ENCODE assay signal across 13 cellular contexts in the genomic region with DNA sequence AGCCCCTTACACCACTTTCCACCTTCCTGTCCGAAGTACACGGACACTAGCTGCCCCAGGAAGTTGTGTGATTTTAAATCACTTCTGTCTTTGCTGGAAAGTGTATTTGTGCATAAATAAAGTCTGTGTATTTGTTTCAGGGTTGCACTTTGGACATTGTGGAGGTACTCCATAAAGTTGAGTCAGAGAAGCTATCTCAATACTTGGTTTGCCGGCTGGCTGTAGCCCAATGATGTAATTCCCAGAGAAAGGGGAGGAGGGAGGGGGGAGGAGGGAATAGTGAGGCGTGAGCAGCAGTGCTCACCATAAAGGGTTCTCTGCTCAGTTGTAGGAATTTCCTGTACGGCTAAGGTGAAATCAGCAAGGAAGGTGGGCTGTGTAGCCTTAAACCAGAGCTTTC. TPM values are rescaled to one million over a fixed set of nuclear protein-coding genes. Genes with fewer than 3 reads are reported as not detected.
DNase-seq lines count a peak whose midpoint lies in the region; ATAC-seq and TF ChIP-seq lines count a peak whose summit lies in the region.
"Had no signal": no experiment of that assay in that cellular context is flagged by ENCODE, and none has a peak within 500 bp of the region (broad histone marks: within the 10 kb centered on the region; RNA-seq: fewer than 3 reads in every experiment).

No MANE protein-coding gene starts in this region.

- H3K23ac ChIP-seq in neuronal stem cell (ENCODE audit: low read depth, low read length, poor library complexity) = no peak overlapping the region

- TF ChIP-seq CTCF in liver (IDR thresholded peaks at IDR 0.05; ENCODE audit: low read depth, low read length, missing input control) = no peak
- TF ChIP-seq CTCF in uterus (IDR thresholded peaks at IDR 0.05) = no peak

- WGBS in liver = 24% methylated on average over 5 of the region's 5 CpGs
- WGBS in neuronal stem cell (ENCODE audit: extremely low coverage in 2 of 2, insufficient read length in 2 of 2, insufficient replicate concordance in 1 of 2), 2 donors = no CpG with 5 or more reads among the region's 5 CpGs

- no peak overlapping the region for H2BK120ac ChIP-seq in neuronal stem cell (ENCODE audit: low read depth, low read length)

- no peak overlapping the region for H2AFZ ChIP-seq in neuronal stem cell (ENCODE audit: low read length)

- H3K4ac ChIP-seq in neuronal stem cell (ENCODE audit: low read length) = no peak overlapping the region

- H3K4me3 ChIP-seq in duodenal mucosa (ENCODE audit: low read depth in 1 of 2, low read length in 2 of 2) = peak overlapping the region; percentile 28 to 29
- no peak overlapping the region for H3K4me3 ChIP-seq in liver (ENCODE audit: low read depth in 1 of 3, low read length in 3 of 3)
- H3K4me3 ChIP-seq in uterus = no peak overlapping the region
- no peak overlapping the region for H3K4me3 ChIP-seq in neuronal stem cell (ENCODE audit: low read length in 2 of 2)

- H3K4me2 ChIP-seq in neuronal stem cell (ENCODE audit: insufficient read depth, low read length, poor library complexity, severe bottlenecking) = no peak overlapping the region

- intact Hi-C loops in uterus (cut with DNase I; ENCODE audit: low total_unique reads) = no loop called here

- H3K36me3 Mint-ChIP-seq in activated naive CD8-positive, alpha-beta T cell treated with anti-CD3 and anti-CD28 coated beads for 36 hours = peaks cover 32% of the 10 kb centered on the region
- H3K36me3 Mint-ChIP-seq in activated naive CD8-positive, alpha-beta T cell treated with anti-CD3 and anti-CD28 coated beads, Interleukin-2, amount 50 U/mL, for 24 hours (ENCODE audit: low read depth) = peaks cover 31% of the 10 kb centered on the region

- H3K4me3 Mint-ChIP-seq in activated naive CD8-positive, alpha-beta T cell treated with anti-CD3 and anti-CD28 coated beads for 36 hours = no peak overlapping the region
- H3K4me3 Mint-ChIP-seq in activated naive CD8-positive, alpha-beta T cell treated with anti-CD3 and anti-CD28 coated beads, Interleukin-2, amount 50 U/mL, for 24 hours = no peak overlapping the region
- H3K4me3 Mint-ChIP-seq: activated CD8-positive, alpha-beta memory T cell treated with anti-CD3 and anti-CD28 coated beads, Interleukin-2, amount 10 ng/mL, durations not matched to agents 7 days and 5 days had no signal

- H3K4me1 ChIP-seq in duodenal mucosa (ENCODE audit: control insufficient read depth in 1 of 2, insufficient read depth in 2 of 2, low read length in 2 of 2) = peaks cover 13 to 14% of the 10 kb centered on the region in 2 donors
- H3K4me1 ChIP-seq in liver (ENCODE audit: control insufficient read depth in 4 of 4, insufficient read depth in 4 of 4, low read length in 3 of 4) = peaks cover 20 to 27% (median 25%) of the 10 kb centered on the region in 4 donors
- no peaks in the 10 kb centered on the region for H3K4me1 ChIP-seq in uterus
- no peaks in the 10 kb centered on the region for H3K4me1 ChIP-seq in neuronal stem cell (ENCODE audit: control insufficient read depth in 2 of 2, insufficient read depth in 1 of 2, low read depth in 1 of 2, low read length in 2 of 2)

- H3K27ac ChIP-seq in duodenal mucosa (ENCODE audit: low read depth, low read length) = peak overlapping the region; percentile 52
- peak overlapping the region; percentile 80 to 93 for H3K27ac ChIP-seq in liver (ENCODE audit: low read depth in 1 of 2, low read length in 2 of 2)
- no peak overlapping the region for H3K27ac ChIP-seq in uterus
- H3K27ac ChIP-seq in neuronal stem cell (replicated peaks; ENCODE audit: low read length) = no peak overlapping the region

- no peak overlapping the region for H4K8ac ChIP-seq in neuronal stem cell (ENCODE audit: low read depth, low read length)

- TF ChIP-seq POLR2A in uterus (IDR thresholded peaks at IDR 0.05) = no peak

- TF ChIP-seq RAD21 in liver (IDR thresholded peaks at IDR 0.05) = peak in 1 of 2 donors; percentile 45

- no peaks in the 10 kb centered on the region for H3K27me3 Mint-ChIP-seq in activated naive CD8-positive, alpha-beta T cell treated with anti-CD3 and anti-CD28 coated beads for 36 hours
- H3K27me3 Mint-ChIP-seq in activated naive CD8-positive, alpha-beta T cell treated with anti-CD3 and anti-CD28 coated beads, Interleukin-2, amount 50 U/mL, for 24 hours = no peaks in the 10 kb centered on the region
- H3K27me3 Mint-ChIP-seq: activated CD8-positive, alpha-beta memory T cell treated with anti-CD3 and anti-CD28 coated beads, Interleukin-2, amount 10 ng/mL, durations not matched to agents 7 days and 5 days had no signal

- no peak overlapping the region for H2BK15ac ChIP-seq in neuronal stem cell (ENCODE audit: low read length)

- no peaks in the 10 kb centered on the region for H3K9me3 Mint-ChIP-seq in activated naive CD8-positive, alpha-beta T cell treated with anti-CD3 and anti-CD28 coated beads for 36 hours
- no peaks in the 10 kb centered on the region for H3K9me3 Mint-ChIP-seq in activated naive CD8-positive, alpha-beta T cell treated with anti-CD3 and anti-CD28 coated beads, Interleukin-2, amount 50 U/mL, for 24 hours

- H3K79me1 ChIP-seq in neuronal stem cell (ENCODE audit: low read depth, low read length) = no peaks in the 10 kb centered on the region

- H3K36me3 ChIP-seq in duodenal mucosa (ENCODE audit: control insufficient read depth in 1 of 2, insufficient read depth in 2 of 2, low read length in 2 of 2) (peaks cover 18 to 32% of the 10 kb centered on the region in 2 donors), liver (ENCODE audit: control insufficient read depth in 4 of 4, insufficient read depth in 3 of 4, low read depth in 1 of 4, low read length in 3 of 4) (peaks cover 3 to 13% (median 3%) of the 10 kb centered on the region in 4 donors), uterus (no peaks in the 10 kb centered on the region), neuronal stem cell (replicated peaks in 1 of 2; ENCODE audit: control insufficient read depth in 2 of 2, insufficient read depth in 2 of 2, low read length in 2 of 2) (peaks cover 20 to 44% of the 10 kb centered on the region in 2 donors)

- DNase-seq in activated naive CD8-positive, alpha-beta T cell treated with anti-CD3 and anti-CD28 coated beads for 36 hours = no peak
- DNase-seq in activated naive CD8-positive, alpha-beta T cell treated with anti-CD3 and anti-CD28 coated beads, Interleukin-2, amount 50 U/mL, for 24 hours = no peak
- DNase-seq in uterus (peak; percentile 42 to 51), NCI-H446 treated with DMSO at 0.1 percent for 48 hours (lab: John Stamatoyannopoulos, UW) (no peak), neuronal stem cell (ENCODE audit: low spot score) (no peak)
- DNase-seq: activated CD8-positive, alpha-beta memory T cell treated with anti-CD3 and anti-CD28 coated beads, Interleukin-2, amount 10 ng/mL, durations not matched to agents 7 days and 5 days; effector memory CD4-positive, alpha-beta T cell; NCI-H345; SW 1271 had no signal

- H3K9ac ChIP-seq in duodenal mucosa (ENCODE audit: low read depth in 1 of 2, low read length in 2 of 2) = peak overlapping the region in 1 of 2 donors; percentile 44
- no peak overlapping the region for H3K9ac ChIP-seq in liver (ENCODE audit: low read depth in 1 of 2, low read length in 2 of 2)
- H3K9ac ChIP-seq in neuronal stem cell (ENCODE audit: low read depth, low read length, poor library complexity) = no peak overlapping the region

- ATAC-seq in activated naive CD8-positive, alpha-beta T cell treated with anti-CD3 and anti-CD28 coated beads, Interleukin-2, amount 50 U/mL, for 24 hours = no peak
- no peak for ATAC-seq in GM18517 (IDR thresholded peaks at IDR 0.05; ENCODE audit: unreplicated experiment)
- ATAC-seq: activated CD8-positive, alpha-beta memory T cell treated with anti-CD3 and anti-CD28 coated beads, Interleukin-2, amount 10 ng/mL, durations not matched to agents 7 days and 5 days had no signal

- H2AK5ac ChIP-seq in neuronal stem cell (ENCODE audit: low read depth, low read length) = no peak overlapping the region

- H3K27ac Mint-ChIP-seq in activated naive CD8-positive, alpha-beta T cell treated with anti-CD3 and anti-CD28 coated beads for 36 hours = peak overlapping the region; percentile 32
- H3K27ac Mint-ChIP-seq in activated naive CD8-positive, alpha-beta T cell treated with anti-CD3 and anti-CD28 coated beads, Interleukin-2, amount 50 U/mL, for 24 hours = no peak overlapping the region
- H3K27ac Mint-ChIP-seq: activated CD8-positive, alpha-beta memory T cell treated with anti-CD3 and anti-CD28 coated beads, Interleukin-2, amount 10 ng/mL, durations not matched to agents 7 days and 5 days had no signal

- H3K27me3 ChIP-seq in duodenal mucosa (ENCODE audit: control insufficient read depth in 1 of 2, insufficient read depth in 2 of 2, low read length in 2 of 2) = no peaks in the 10 kb centered on the region
- H3K27me3 ChIP-seq in liver (ENCODE audit: control insufficient read depth in 4 of 4, insufficient read depth in 4 of 4, low read length in 3 of 4) = no peaks in the 10 kb centered on the region
- no peaks in the 10 kb centered on the region for H3K27me3 ChIP-seq in uterus
- H3K27me3 ChIP-seq in neuronal stem cell (ENCODE audit: control insufficient read depth in 3 of 3, insufficient read depth in 3 of 3, low read depth in 1 of 3, low read length in 3 of 3) = no peaks in the 10 kb centered on the region

- H3K14ac ChIP-seq in neuronal stem cell (ENCODE audit: low read length) = no peak overlapping the region

- no peak overlapping the region for H2BK12ac ChIP-seq in neuronal stem cell (ENCODE audit: low read length)

- H2BK5ac ChIP-seq in neuronal stem cell (ENCODE audit: low read length) = no peak overlapping the region

- H4K91ac ChIP-seq in neuronal stem cell (ENCODE audit: low read depth, low read length, poor library complexity) = no peak overlapping the region

- no peak overlapping the region for H3K18ac ChIP-seq in neuronal stem cell (ENCODE audit: low read length)

- H3K9me3 ChIP-seq in duodenal mucosa (ENCODE audit: control insufficient read depth in 1 of 2, low read length in 2 of 2) (no peaks in the 10 kb centered on the region), liver (ENCODE audit: control insufficient read depth in 4 of 4, low read length in 3 of 4) (no peaks in the 10 kb centered on the region), uterus (no peaks in the 10 kb centered on the region), neuronal stem cell (replicated peaks in 1 of 2; ENCODE audit: control insufficient read depth in 2 of 2, insufficient read depth in 1 of 2, low read depth in 1 of 2, low read length in 2 of 2) (no peaks in the 10 kb centered on the region)

- peaks cover 27% of the 10 kb centered on the region for H3K4me1 Mint-ChIP-seq in activated naive CD8-positive, alpha-beta T cell treated with anti-CD3 and anti-CD28 coated beads for 36 hours
- H3K4me1 Mint-ChIP-seq in activated naive CD8-positive, alpha-beta T cell treated with anti-CD3 and anti-CD28 coated beads, Interleukin-2, amount 50 U/mL, for 24 hours = peaks cover 24% of the 10 kb centered on the region

RNA-seq across cellular contexts. Expression of a gene that starts 7.5 kb away (rescaled TPM):
- total RNA-seq in activated naive CD8-positive, alpha-beta T cell treated with anti-CD3 and anti-CD28 coated beads for 36 hours = 10 to 100 TPM; 41.7 to 41.8 TPM
- total RNA-seq in liver (1 to 10 TPM; 5.0 to 6.5 TPM), uterus (1 to 10 TPM; 1.0 to 9.5 (median 5.1) TPM)
- 1 to 10 TPM; 6.9 to 8.6 TPM for polyA plus RNA-seq in liver
- 7.7 TPM for polyA plus RNA-seq in neuronal stem cell (2013, experiment 1 of 2)
- polyA plus RNA-seq in neuronal stem cell (2013, experiment 2 of 2) = 8.0 TPM

RNA-seq across cellular contexts. Expression of a gene that starts 13.6 kb away (rescaled TPM):
- under 1 TPM; 0.54 to 0.86 TPM for total RNA-seq in activated naive CD8-positive, alpha-beta T cell treated with anti-CD3 and anti-CD28 coated beads for 36 hours
- 10 to 100 TPM in 1 of 2 donors, 1 to 10 TPM in 1; 2.9 to 19.2 TPM for total RNA-seq in liver
- polyA plus RNA-seq in liver = 10 to 100 TPM in 1 of 2 donors, 1 to 10 TPM in 1; 4.4 to 10.2 TPM
- not detected for total RNA-seq in uterus
- 0.49 TPM for polyA plus RNA-seq in neuronal stem cell (2013, experiment 1 of 2)
- 0.33 TPM for polyA plus RNA-seq in neuronal stem cell (2013, experiment 2 of 2)

RNA-seq across cellular contexts. Expression of a gene that starts 23.1 kb away (rescaled TPM):
- total RNA-seq in activated naive CD8-positive, alpha-beta T cell treated with anti-CD3 and anti-CD28 coated beads for 36 hours = not detected
- total RNA-seq in liver (1,000 to 10,000 TPM in 1 of 2 donors, not detected in 1; 1,807 TPM), uterus (10 to 100 TPM in 2 of 4 donors, 1 to 10 TPM in 1, not detected in 1; 2.1 to 23.0 (median 15.6) TPM)
- polyA plus RNA-seq in liver = under 1 TPM in 1 of 2 donors, not detected in 1; 0.21 TPM
- 0.06 TPM for polyA plus RNA-seq in neuronal stem cell (2013, experiment 1 of 2)
- 0.08 TPM for polyA plus RNA-seq in neuronal stem cell (2013, experiment 2 of 2)
- total RNA-seq: activated CD8-positive, alpha-beta memory T cell treated with anti-CD3 and anti-CD28 coated beads, Interleukin-2, amount 10 ng/mL, durations not matched to agents 7 days and 5 days had no signal
- polyA plus RNA-seq: neural cell had no signal

Comparison
In these comparisons a context has a peak if more than half of its experiments do, and no peak if none do; other contexts are left out.
1. DNase-seq: peak in uterus (2 of 2); none in activated naive CD8-positive, alpha-beta T cell treated with anti-CD3 and anti-CD28 coated beads for 36 hours (single experiment), activated naive CD8-positive, alpha-beta T cell treated with anti-CD3 and anti-CD28 coated beads, Interleukin-2, amount 50 U/mL, for 24 hours (single experiment), NCI-H446 treated with DMSO at 0.1 percent for 48 hours (single experiment) and neuronal stem cell (single experiment).
2. H3K27ac ChIP-seq: peak in duodenal mucosa (single experiment) and liver (2 of 2); none in uterus (0 of 2) and neuronal stem cell (single experiment).
3. H3K4me3 ChIP-seq: peak in duodenal mucosa (2 of 2); none in liver (0 of 3), uterus (0 of 2) and neuronal stem cell (0 of 2).
4. RNA of a gene that starts 7.5 kb away (total RNA-seq): 41.7 to 41.8 TPM in activated naive CD8-positive, alpha-beta T cell treated with anti-CD3 and anti-CD28 coated beads for 36 hours; 5.0 to 6.5 TPM in liver and 1.0 to 9.5 TPM in uterus; every median in the first group is over 4 times any median in the second.